ENCODE assay signal across 2 cellular contexts in the genomic region with DNA sequence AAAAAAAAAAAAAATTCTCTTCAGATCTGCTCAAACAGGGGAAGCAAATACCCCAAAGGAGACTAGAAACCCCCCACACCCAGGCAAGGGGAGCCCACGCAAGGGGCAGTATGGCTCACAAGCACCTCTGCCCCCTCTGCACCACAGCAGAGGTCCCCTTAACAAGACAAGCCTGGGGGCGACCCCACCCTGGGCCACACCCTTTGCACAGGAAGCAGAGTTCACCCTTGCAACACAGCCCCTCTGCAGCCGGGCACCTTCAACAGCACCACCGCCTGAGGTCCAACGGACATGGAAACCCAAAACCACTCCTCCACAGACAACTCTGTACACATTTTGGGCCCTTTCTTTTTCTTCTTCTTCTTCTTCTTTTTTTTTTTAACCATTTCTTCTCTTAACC.
TF ChIP-seq lines count a peak whose summit lies in the region.

No MANE protein-coding gene starts in this region.

TF ChIP-seq in A549, 52 proteins besides CTCF, POLR2A, EP300 and RAD21:
- TF ChIP-seq TP53 (CRISPR knock-in tag; IDR thresholded peaks at IDR 0.05) (no peak), JUN (IDR thresholded peaks at IDR 0.05) (no peak), NFE2L2 (conservative IDR thresholded peaks at IDR 0.05; ENCODE audit: low read length) (no peak), FOSB (CRISPR knock-in tag; IDR thresholded peaks at IDR 0.05) (no peak), HOXB13 (CRISPR knock-in tag; IDR thresholded peaks at IDR 0.05; ENCODE audit: low read depth) (no peak), EHF (CRISPR knock-in tag; IDR thresholded peaks at IDR 0.05) (no peak), KDM1A (IDR thresholded peaks at IDR 0.05; ENCODE audit: low read depth) (no peak), RCOR1 (IDR thresholded peaks at IDR 0.05; ENCODE audit: low read depth, low read length) (no peak), CBX2 (IDR thresholded peaks at IDR 0.05; ENCODE audit: borderline replicate concordance, low read depth) (no peak), MAFK (IDR thresholded peaks at IDR 0.05; ENCODE audit: partially characterized antibody) (no peak), ZNF302 (CRISPR knock-in tag; IDR thresholded peaks at IDR 0.05) (no peak)
- TF ChIP-seq, protein P1, sequence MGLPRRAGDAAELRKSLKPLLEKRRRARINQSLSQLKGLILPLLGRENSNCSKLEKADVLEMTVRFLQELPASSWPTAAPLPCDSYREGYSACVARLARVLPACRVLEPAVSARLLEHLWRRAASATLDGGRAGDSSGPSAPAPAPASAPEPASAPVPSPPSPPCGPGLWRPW (IDR thresholded peaks at IDR 0.05), result no peak
- TF ChIP-seq, protein P2, sequence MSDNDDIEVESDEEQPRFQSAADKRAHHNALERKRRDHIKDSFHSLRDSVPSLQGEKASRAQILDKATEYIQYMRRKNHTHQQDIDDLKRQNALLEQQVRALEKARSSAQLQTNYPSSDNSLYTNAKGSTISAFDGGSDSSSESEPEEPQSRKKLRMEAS (IDR thresholded peaks at IDR 0.05), result no peak

TF ChIP-seq in HepG2, 621 proteins besides CTCF, POLR2A, EP300 and RAD21 (continues in another document):
- TF ChIP-seq IRX3 (CRISPR knock-in tag; IDR thresholded peaks at IDR 0.05; ENCODE audit: borderline replicate concordance, low read depth) (no peak), HNF4G (IDR thresholded peaks at IDR 0.05; ENCODE audit: borderline replicate concordance, low read depth, low read length) (peak; percentile 61; the same call in 1 of the 2 replicates), HNF4G (CRISPR knock-in tag; IDR thresholded peaks at IDR 0.05; ENCODE audit: borderline replicate concordance, low read depth) (no peak), NCOR1 (IDR thresholded peaks at IDR 0.05; ENCODE audit: borderline replicate concordance, low read length) (peak; percentile 68), KLF11 (CRISPR knock-in tag; IDR thresholded peaks at IDR 0.05) (no peak), CC2D1A (CRISPR knock-in tag; IDR thresholded peaks at IDR 0.05) (no peak), HNF4A (CRISPR knock-in tag; IDR thresholded peaks at IDR 0.05) (peak; percentile 67), NPAS2 (CRISPR knock-in tag; IDR thresholded peaks at IDR 0.05; ENCODE audit: borderline replicate concordance) (no peak), HCFC1 (IDR thresholded peaks at IDR 0.05; ENCODE audit: low read depth, low read length) (no peak), MAZ (IDR thresholded peaks at IDR 0.05; ENCODE audit: borderline replicate concordance, low read depth, low read length) (no peak), MAZ (CRISPR knock-in tag; IDR thresholded peaks at IDR 0.05; ENCODE audit: low read depth) (no peak), ZNF781 (CRISPR knock-in tag; IDR thresholded peaks at IDR 0.05; ENCODE audit: borderline replicate concordance, not compliant biosample characterization) (no peak), ZNF747 (CRISPR knock-in tag; IDR thresholded peaks at IDR 0.05; ENCODE audit: borderline replicate concordance) (no peak), PRPF4 (IDR thresholded peaks at IDR 0.05; ENCODE audit: low read depth, low read length, poor library complexity, severe bottlenecking) (no peak), SRSF9 (IDR thresholded peaks at IDR 0.05; ENCODE audit: borderline replicate concordance, insufficient read depth, low read depth, low read length, poor library complexity, severe bottlenecking) (no peak), CEBPB (IDR thresholded peaks at IDR 0.05; ENCODE audit: borderline replicate concordance, low read depth, low read length) (peak; percentile 36; the same call in 1 of the 2 replicates), AGO2 (optimal IDR thresholded peaks at IDR 0.05; ENCODE audit: low read depth, low read length) (no peak), KLF9 (CRISPR knock-in tag; IDR thresholded peaks at IDR 0.05; ENCODE audit: low read depth) (no peak), ZNF7 (CRISPR knock-in tag; IDR thresholded peaks at IDR 0.05) (no peak), GABPB1 (CRISPR knock-in tag; IDR thresholded peaks at IDR 0.05) (0 out of 2 replicates have a peak, but pooled peaks have one; percentile 1), SNAPC2 (CRISPR knock-in tag; IDR thresholded peaks at IDR 0.05) (no peak), NR2F2 (IDR thresholded peaks at IDR 0.05; ENCODE audit: borderline replicate concordance, low read depth) (no peak), TARDBP (CRISPR knock-in tag; IDR thresholded peaks at IDR 0.05) (no peak), ZNF253 (CRISPR knock-in tag; IDR thresholded peaks at IDR 0.05; ENCODE audit: borderline replicate concordance) (no peak), ARHGAP35 (CRISPR knock-in tag; IDR thresholded peaks at IDR 0.05; ENCODE audit: borderline replicate concordance) (no peak), CHCHD3 (CRISPR knock-in tag; IDR thresholded peaks at IDR 0.05) (no peak), ZBTB7A (CRISPR knock-in tag; IDR thresholded peaks at IDR 0.05) (no peak), RELA (CRISPR knock-in tag; IDR thresholded peaks at IDR 0.05) (no peak), MEIS1 (CRISPR knock-in tag; IDR thresholded peaks at IDR 0.05; ENCODE audit: borderline replicate concordance) (no peak), PPARG (CRISPR knock-in tag; conservative IDR thresholded peaks at IDR 0.05) (no peak), FOXK2 (IDR thresholded peaks at IDR 0.05) (no peak), GATAD2A (CRISPR knock-in tag; IDR thresholded peaks at IDR 0.05) (no peak; the same call in 1 of the 2 replicates), TMF1 (CRISPR knock-in tag; IDR thresholded peaks at IDR 0.05; ENCODE audit: low read depth) (no peak), ZFP36L2 (CRISPR knock-in tag; IDR thresholded peaks at IDR 0.05) (no peak), NR1H2 (CRISPR knock-in tag; IDR thresholded peaks at IDR 0.05; ENCODE audit: borderline replicate concordance, low read depth) (no peak), RCOR2 (CRISPR knock-in tag; IDR thresholded peaks at IDR 0.05) (no peak), PCBP2 (optimal IDR thresholded peaks at IDR 0.05; ENCODE audit: low read depth, low read length, poor library complexity, severe bottlenecking) (no peak), HOXA9 (CRISPR knock-in tag; IDR thresholded peaks at IDR 0.05; ENCODE audit: borderline replicate concordance) (no peak), NFYB (CRISPR knock-in tag; IDR thresholded peaks at IDR 0.05) (no peak), ETV5 (CRISPR knock-in tag; IDR thresholded peaks at IDR 0.05; ENCODE audit: borderline replicate concordance) (peak; percentile 30; the same call in 1 of the 2 replicates), SOX13 (IDR thresholded peaks at IDR 0.05) (no peak), SOX13 (CRISPR knock-in tag; conservative IDR thresholded peaks at IDR 0.05 in 1 of 2, IDR thresholded peaks at IDR 0.05 in 1 of 2) (no peak), ONECUT2 (CRISPR knock-in tag; IDR thresholded peaks at IDR 0.05) (no peak), GFI1 (CRISPR knock-in tag; IDR thresholded peaks at IDR 0.05; ENCODE audit: borderline replicate concordance) (no peak)
- TF ChIP-seq, protein P3, sequence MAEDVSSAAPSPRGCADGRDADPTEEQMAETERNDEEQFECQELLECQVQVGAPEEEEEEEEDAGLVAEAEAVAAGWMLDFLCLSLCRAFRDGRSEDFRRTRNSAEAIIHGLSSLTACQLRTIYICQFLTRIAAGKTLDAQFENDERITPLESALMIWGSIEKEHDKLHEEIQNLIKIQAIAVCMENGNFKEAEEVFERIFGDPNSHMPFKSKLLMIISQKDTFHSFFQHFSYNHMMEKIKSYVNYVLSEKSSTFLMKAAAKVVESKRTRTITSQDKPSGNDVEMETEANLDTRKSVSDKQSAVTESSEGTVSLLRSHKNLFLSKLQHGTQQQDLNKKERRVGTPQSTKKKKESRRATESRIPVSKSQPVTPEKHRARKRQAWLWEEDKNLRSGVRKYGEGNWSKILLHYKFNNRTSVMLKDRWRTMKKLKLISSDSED (CRISPR knock-in tag; IDR thresholded peaks at IDR 0.05), result no peak
- TF ChIP-seq, protein P4, sequence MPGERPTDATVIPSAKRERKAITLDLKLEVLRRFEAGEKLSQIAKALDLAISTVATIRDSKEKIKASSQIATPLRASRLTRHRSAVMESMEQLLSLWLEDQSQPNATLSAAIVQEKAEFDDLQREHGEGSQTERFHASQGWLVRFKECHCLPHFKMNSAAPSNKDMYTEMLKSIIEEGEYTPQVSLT (CRISPR knock-in tag; IDR thresholded peaks at IDR 0.05; ENCODE audit: borderline replicate concordance, low read depth), result no peak
- TF ChIP-seq, protein P5, sequence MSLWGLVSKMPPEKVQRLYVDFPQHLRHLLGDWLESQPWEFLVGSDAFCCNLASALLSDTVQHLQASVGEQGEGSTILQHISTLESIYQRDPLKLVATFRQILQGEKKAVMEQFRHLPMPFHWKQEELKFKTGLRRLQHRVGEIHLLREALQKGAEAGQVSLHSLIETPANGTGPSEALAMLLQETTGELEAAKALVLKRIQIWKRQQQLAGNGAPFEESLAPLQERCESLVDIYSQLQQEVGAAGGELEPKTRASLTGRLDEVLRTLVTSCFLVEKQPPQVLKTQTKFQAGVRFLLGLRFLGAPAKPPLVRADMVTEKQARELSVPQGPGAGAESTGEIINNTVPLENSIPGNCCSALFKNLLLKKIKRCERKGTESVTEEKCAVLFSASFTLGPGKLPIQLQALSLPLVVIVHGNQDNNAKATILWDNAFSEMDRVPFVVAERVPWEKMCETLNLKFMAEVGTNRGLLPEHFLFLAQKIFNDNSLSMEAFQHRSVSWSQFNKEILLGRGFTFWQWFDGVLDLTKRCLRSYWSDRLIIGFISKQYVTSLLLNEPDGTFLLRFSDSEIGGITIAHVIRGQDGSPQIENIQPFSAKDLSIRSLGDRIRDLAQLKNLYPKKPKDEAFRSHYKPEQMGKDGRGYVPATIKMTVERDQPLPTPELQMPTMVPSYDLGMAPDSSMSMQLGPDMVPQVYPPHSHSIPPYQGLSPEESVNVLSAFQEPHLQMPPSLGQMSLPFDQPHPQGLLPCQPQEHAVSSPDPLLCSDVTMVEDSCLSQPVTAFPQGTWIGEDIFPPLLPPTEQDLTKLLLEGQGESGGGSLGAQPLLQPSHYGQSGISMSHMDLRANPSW (CRISPR knock-in tag; IDR thresholded peaks at IDR 0.05; ENCODE audit: borderline replicate concordance), result no peak
- TF ChIP-seq, protein P6, sequence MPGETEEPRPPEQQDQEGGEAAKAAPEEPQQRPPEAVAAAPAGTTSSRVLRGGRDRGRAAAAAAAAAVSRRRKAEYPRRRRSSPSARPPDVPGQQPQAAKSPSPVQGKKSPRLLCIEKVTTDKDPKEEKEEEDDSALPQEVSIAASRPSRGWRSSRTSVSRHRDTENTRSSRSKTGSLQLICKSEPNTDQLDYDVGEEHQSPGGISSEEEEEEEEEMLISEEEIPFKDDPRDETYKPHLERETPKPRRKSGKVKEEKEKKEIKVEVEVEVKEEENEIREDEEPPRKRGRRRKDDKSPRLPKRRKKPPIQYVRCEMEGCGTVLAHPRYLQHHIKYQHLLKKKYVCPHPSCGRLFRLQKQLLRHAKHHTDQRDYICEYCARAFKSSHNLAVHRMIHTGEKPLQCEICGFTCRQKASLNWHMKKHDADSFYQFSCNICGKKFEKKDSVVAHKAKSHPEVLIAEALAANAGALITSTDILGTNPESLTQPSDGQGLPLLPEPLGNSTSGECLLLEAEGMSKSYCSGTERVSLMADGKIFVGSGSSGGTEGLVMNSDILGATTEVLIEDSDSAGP (CRISPR knock-in tag; IDR thresholded peaks at IDR 0.05; ENCODE audit: borderline replicate concordance), result no peak
- TF ChIP-seq, protein P7, sequence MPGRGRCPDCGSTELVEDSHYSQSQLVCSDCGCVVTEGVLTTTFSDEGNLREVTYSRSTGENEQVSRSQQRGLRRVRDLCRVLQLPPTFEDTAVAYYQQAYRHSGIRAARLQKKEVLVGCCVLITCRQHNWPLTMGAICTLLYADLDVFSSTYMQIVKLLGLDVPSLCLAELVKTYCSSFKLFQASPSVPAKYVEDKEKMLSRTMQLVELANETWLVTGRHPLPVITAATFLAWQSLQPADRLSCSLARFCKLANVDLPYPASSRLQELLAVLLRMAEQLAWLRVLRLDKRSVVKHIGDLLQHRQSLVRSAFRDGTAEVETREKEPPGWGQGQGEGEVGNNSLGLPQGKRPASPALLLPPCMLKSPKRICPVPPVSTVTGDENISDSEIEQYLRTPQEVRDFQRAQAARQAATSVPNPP (CRISPR knock-in tag; IDR thresholded peaks at IDR 0.05), result no peak
- TF ChIP-seq, protein P8, sequence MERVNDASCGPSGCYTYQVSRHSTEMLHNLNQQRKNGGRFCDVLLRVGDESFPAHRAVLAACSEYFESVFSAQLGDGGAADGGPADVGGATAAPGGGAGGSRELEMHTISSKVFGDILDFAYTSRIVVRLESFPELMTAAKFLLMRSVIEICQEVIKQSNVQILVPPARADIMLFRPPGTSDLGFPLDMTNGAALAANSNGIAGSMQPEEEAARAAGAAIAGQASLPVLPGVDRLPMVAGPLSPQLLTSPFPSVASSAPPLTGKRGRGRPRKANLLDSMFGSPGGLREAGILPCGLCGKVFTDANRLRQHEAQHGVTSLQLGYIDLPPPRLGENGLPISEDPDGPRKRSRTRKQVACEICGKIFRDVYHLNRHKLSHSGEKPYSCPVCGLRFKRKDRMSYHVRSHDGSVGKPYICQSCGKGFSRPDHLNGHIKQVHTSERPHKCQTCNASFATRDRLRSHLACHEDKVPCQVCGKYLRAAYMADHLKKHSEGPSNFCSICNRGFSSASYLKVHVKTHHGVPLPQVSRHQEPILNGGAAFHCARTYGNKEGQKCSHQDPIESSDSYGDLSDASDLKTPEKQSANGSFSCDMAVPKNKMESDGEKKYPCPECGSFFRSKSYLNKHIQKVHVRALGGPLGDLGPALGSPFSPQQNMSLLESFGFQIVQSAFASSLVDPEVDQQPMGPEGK (CRISPR knock-in tag; IDR thresholded peaks at IDR 0.05), result peak; percentile 75
- TF ChIP-seq, protein P9, sequence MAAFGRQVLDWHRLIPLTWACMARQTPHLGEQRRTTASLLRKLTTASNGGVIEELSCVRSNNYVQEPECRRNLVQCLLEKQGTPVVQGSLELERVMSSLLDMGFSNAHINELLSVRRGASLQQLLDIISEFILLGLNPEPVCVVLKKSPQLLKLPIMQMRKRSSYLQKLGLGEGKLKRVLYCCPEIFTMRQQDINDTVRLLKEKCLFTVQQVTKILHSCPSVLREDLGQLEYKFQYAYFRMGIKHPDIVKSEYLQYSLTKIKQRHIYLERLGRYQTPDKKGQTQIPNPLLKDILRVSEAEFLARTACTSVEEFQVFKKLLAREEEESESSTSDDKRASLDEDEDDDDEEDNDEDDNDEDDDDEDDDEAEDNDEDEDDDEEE (CRISPR knock-in tag; IDR thresholded peaks at IDR 0.05), result no peak
- TF ChIP-seq, protein P10, sequence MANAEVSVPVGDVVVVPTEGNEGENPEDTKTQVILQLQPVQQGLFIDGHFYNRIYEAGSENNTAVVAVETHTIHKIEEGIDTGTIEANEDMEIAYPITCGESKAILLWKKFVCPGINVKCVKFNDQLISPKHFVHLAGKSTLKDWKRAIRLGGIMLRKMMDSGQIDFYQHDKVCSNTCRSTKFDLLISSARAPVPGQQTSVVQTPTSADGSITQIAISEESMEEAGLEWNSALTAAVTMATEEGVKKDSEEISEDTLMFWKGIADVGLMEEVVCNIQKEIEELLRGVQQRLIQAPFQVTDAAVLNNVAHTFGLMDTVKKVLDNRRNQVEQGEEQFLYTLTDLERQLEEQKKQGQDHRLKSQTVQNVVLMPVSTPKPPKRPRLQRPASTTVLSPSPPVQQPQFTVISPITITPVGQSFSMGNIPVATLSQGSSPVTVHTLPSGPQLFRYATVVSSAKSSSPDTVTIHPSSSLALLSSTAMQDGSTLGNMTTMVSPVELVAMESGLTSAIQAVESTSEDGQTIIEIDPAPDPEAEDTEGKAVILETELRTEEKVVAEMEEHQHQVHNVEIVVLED (CRISPR knock-in tag; IDR thresholded peaks at IDR 0.05; ENCODE audit: borderline replicate concordance), result no peak
- TF ChIP-seq, protein P11, sequence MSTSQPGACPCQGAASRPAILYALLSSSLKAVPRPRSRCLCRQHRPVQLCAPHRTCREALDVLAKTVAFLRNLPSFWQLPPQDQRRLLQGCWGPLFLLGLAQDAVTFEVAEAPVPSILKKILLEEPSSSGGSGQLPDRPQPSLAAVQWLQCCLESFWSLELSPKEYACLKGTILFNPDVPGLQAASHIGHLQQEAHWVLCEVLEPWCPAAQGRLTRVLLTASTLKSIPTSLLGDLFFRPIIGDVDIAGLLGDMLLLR (CRISPR knock-in tag; IDR thresholded peaks at IDR 0.05), result no peak
